ENCODE assay signal across 1 cellular context in the genomic region with DNA sequence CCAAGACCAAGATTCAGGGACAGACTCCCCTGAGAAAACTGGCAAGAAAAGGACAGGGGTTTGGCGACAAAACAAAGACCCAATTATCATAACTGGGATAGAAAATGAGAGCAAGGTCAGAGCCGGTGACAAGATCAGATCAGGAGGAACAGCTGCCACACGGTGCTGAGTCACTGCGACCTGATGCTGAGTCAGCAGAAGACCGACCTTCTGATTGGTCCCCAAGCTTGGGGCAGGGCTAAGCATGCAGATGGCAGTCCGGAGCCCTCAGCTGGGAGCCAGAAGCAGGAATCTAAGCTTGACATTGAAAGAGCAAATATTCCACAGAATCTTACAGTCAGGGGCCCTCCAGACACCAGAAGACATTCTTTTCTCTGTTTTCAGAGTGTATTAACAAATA.
A peak's percentile ranks its signal among the peaks of the same experiment; 100 is the strongest.
TF ChIP-seq lines count a peak whose summit lies in the region.

No MANE protein-coding gene starts in this region.

TF ChIP-seq in K562, 482 proteins besides CTCF, POLR2A, EP300 and RAD21 (continued from another document and continues in another):
- no peak; the same call in 1 of the 2 replicates for TF ChIP-seq PHF8 (IDR thresholded peaks at IDR 0.05; ENCODE audit: borderline replicate concordance, low read length)
- no peak for TF ChIP-seq ZNF263 (CRISPR knock-in tag; IDR thresholded peaks at IDR 0.05; ENCODE audit: borderline replicate concordance)
- TF ChIP-seq TAL1 (IDR thresholded peaks at IDR 0.05), result peak; percentile 46; the same call in 1 of the 2 replicates
- no peak for TF ChIP-seq MIER1 (IDR thresholded peaks at IDR 0.05; ENCODE audit: low read depth)
- no peak for TF ChIP-seq HDAC6 (IDR thresholded peaks at IDR 0.05; ENCODE audit: low read depth, low read length)
- no peak for TF ChIP-seq PHF20 (IDR thresholded peaks at IDR 0.05; ENCODE audit: partially characterized antibody)
- no peak for TF ChIP-seq NFXL1 (CRISPR knock-in tag; IDR thresholded peaks at IDR 0.05)
- TF ChIP-seq CREBBP (IDR thresholded peaks at IDR 0.05; ENCODE audit: low read depth, low read length), result no peak
- TF ChIP-seq PPARD (CRISPR knock-in tag; IDR thresholded peaks at IDR 0.05), result no peak
- TF ChIP-seq SOX6 (IDR thresholded peaks at IDR 0.05), result peak; percentile 56
- TF ChIP-seq MEIS2 (IDR thresholded peaks at IDR 0.05; ENCODE audit: partially characterized antibody), result peak; percentile 48
- TF ChIP-seq SMAD4 (CRISPR knock-in tag; conservative IDR thresholded peaks at IDR 0.05), result 0 out of 2 replicates have a peak, but pooled peaks have one; percentile 23
- TF ChIP-seq, protein P1, sequence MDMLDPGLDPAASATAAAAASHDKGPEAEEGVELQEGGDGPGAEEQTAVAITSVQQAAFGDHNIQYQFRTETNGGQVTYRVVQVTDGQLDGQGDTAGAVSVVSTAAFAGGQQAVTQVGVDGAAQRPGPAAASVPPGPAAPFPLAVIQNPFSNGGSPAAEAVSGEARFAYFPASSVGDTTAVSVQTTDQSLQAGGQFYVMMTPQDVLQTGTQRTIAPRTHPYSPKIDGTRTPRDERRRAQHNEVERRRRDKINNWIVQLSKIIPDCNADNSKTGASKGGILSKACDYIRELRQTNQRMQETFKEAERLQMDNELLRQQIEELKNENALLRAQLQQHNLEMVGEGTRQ (CRISPR knock-in tag; IDR thresholded peaks at IDR 0.05), result no peak
- TF ChIP-seq POLR2AphosphoS2 (IDR thresholded peaks at IDR 0.05; ENCODE audit: low read length), result no peak
- TF ChIP-seq SMARCA4 (IDR thresholded peaks at IDR 0.05), result peak; percentile 86
- peak in 1 of 2 experiments; percentile 55; a peak in 1 of 4 replicates for TF ChIP-seq RCOR1 (IDR thresholded peaks at IDR 0.05; ENCODE audit: borderline replicate concordance in 1 of 2, low read depth in 2 of 2, low read length in 2 of 2)
- TF ChIP-seq ZBTB1 (CRISPR knock-in tag; IDR thresholded peaks at IDR 0.05; ENCODE audit: borderline replicate concordance, low read depth), result no peak
- TF ChIP-seq, protein P2, sequence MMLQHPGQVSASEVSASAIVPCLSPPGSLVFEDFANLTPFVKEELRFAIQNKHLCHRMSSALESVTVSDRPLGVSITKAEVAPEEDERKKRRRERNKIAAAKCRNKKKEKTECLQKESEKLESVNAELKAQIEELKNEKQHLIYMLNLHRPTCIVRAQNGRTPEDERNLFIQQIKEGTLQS (IDR thresholded peaks at IDR 0.05), result peak; percentile 90
- TF ChIP-seq, protein P2 (CRISPR knock-in tag; conservative IDR thresholded peaks at IDR 0.05), result no peak
- TF ChIP-seq MAFK (IDR thresholded peaks at IDR 0.05; ENCODE audit: low read length), result peak; percentile 100
- no peak for TF ChIP-seq SMARCB1 (IDR thresholded peaks at IDR 0.05; ENCODE audit: insufficient read length, low read depth)
- TF ChIP-seq, protein P3, sequence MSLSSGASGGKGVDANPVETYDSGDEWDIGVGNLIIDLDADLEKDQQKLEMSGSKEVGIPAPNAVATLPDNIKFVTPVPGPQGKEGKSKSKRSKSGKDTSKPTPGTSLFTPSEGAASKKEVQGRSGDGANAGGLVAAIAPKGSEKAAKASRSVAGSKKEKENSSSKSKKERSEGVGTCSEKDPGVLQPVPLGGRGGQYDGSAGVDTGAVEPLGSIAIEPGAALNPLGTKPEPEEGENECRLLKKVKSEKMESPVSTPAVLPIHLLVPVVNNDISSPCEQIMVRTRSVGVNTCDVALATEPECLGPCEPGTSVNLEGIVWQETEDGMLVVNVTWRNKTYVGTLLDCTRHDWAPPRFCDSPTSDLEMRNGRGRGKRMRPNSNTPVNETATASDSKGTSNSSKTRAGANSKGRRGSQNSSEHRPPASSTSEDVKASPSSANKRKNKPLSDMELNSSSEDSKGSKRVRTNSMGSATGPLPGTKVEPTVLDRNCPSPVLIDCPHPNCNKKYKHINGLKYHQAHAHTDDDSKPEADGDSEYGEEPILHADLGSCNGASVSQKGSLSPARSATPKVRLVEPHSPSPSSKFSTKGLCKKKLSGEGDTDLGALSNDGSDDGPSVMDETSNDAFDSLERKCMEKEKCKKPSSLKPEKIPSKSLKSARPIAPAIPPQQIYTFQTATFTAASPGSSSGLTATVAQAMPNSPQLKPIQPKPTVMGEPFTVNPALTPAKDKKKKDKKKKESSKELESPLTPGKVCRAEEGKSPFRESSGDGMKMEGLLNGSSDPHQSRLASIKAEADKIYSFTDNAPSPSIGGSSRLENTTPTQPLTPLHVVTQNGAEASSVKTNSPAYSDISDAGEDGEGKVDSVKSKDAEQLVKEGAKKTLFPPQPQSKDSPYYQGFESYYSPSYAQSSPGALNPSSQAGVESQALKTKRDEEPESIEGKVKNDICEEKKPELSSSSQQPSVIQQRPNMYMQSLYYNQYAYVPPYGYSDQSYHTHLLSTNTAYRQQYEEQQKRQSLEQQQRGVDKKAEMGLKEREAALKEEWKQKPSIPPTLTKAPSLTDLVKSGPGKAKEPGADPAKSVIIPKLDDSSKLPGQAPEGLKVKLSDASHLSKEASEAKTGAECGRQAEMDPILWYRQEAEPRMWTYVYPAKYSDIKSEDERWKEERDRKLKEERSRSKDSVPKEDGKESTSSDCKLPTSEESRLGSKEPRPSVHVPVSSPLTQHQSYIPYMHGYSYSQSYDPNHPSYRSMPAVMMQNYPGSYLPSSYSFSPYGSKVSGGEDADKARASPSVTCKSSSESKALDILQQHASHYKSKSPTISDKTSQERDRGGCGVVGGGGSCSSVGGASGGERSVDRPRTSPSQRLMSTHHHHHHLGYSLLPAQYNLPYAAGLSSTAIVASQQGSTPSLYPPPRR (CRISPR knock-in tag; IDR thresholded peaks at IDR 0.05; ENCODE audit: borderline replicate concordance), result no peak
- peak; percentile 100 for TF ChIP-seq C11orf30 (IDR thresholded peaks at IDR 0.05; ENCODE audit: low read depth)
- no peak for TF ChIP-seq ZFPM2 (CRISPR knock-in tag; IDR thresholded peaks at IDR 0.05)
- TF ChIP-seq ZNF347 (CRISPR knock-in tag; IDR thresholded peaks at IDR 0.05; ENCODE audit: low read depth), result no peak
- TF ChIP-seq, protein P4, sequence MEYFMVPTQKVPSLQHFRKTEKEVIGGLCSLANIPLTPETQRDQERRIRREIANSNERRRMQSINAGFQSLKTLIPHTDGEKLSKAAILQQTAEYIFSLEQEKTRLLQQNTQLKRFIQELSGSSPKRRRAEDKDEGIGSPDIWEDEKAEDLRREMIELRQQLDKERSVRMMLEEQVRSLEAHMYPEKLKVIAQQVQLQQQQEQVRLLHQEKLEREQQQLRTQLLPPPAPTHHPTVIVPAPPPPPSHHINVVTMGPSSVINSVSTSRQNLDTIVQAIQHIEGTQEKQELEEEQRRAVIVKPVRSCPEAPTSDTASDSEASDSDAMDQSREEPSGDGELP (CRISPR knock-in tag; IDR thresholded peaks at IDR 0.05; ENCODE audit: borderline replicate concordance), result peak; percentile 99
- TF ChIP-seq, protein P5, sequence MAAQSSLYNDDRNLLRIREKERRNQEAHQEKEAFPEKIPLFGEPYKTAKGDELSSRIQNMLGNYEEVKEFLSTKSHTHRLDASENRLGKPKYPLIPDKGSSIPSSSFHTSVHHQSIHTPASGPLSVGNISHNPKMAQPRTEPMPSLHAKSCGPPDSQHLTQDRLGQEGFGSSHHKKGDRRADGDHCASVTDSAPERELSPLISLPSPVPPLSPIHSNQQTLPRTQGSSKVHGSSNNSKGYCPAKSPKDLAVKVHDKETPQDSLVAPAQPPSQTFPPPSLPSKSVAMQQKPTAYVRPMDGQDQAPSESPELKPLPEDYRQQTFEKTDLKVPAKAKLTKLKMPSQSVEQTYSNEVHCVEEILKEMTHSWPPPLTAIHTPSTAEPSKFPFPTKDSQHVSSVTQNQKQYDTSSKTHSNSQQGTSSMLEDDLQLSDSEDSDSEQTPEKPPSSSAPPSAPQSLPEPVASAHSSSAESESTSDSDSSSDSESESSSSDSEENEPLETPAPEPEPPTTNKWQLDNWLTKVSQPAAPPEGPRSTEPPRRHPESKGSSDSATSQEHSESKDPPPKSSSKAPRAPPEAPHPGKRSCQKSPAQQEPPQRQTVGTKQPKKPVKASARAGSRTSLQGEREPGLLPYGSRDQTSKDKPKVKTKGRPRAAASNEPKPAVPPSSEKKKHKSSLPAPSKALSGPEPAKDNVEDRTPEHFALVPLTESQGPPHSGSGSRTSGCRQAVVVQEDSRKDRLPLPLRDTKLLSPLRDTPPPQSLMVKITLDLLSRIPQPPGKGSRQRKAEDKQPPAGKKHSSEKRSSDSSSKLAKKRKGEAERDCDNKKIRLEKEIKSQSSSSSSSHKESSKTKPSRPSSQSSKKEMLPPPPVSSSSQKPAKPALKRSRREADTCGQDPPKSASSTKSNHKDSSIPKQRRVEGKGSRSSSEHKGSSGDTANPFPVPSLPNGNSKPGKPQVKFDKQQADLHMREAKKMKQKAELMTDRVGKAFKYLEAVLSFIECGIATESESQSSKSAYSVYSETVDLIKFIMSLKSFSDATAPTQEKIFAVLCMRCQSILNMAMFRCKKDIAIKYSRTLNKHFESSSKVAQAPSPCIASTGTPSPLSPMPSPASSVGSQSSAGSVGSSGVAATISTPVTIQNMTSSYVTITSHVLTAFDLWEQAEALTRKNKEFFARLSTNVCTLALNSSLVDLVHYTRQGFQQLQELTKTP (IDR thresholded peaks at IDR 0.05; ENCODE audit: low read depth in 1 of 2, partially characterized antibody in 2 of 2), result no peak
- TF ChIP-seq, protein P6, sequence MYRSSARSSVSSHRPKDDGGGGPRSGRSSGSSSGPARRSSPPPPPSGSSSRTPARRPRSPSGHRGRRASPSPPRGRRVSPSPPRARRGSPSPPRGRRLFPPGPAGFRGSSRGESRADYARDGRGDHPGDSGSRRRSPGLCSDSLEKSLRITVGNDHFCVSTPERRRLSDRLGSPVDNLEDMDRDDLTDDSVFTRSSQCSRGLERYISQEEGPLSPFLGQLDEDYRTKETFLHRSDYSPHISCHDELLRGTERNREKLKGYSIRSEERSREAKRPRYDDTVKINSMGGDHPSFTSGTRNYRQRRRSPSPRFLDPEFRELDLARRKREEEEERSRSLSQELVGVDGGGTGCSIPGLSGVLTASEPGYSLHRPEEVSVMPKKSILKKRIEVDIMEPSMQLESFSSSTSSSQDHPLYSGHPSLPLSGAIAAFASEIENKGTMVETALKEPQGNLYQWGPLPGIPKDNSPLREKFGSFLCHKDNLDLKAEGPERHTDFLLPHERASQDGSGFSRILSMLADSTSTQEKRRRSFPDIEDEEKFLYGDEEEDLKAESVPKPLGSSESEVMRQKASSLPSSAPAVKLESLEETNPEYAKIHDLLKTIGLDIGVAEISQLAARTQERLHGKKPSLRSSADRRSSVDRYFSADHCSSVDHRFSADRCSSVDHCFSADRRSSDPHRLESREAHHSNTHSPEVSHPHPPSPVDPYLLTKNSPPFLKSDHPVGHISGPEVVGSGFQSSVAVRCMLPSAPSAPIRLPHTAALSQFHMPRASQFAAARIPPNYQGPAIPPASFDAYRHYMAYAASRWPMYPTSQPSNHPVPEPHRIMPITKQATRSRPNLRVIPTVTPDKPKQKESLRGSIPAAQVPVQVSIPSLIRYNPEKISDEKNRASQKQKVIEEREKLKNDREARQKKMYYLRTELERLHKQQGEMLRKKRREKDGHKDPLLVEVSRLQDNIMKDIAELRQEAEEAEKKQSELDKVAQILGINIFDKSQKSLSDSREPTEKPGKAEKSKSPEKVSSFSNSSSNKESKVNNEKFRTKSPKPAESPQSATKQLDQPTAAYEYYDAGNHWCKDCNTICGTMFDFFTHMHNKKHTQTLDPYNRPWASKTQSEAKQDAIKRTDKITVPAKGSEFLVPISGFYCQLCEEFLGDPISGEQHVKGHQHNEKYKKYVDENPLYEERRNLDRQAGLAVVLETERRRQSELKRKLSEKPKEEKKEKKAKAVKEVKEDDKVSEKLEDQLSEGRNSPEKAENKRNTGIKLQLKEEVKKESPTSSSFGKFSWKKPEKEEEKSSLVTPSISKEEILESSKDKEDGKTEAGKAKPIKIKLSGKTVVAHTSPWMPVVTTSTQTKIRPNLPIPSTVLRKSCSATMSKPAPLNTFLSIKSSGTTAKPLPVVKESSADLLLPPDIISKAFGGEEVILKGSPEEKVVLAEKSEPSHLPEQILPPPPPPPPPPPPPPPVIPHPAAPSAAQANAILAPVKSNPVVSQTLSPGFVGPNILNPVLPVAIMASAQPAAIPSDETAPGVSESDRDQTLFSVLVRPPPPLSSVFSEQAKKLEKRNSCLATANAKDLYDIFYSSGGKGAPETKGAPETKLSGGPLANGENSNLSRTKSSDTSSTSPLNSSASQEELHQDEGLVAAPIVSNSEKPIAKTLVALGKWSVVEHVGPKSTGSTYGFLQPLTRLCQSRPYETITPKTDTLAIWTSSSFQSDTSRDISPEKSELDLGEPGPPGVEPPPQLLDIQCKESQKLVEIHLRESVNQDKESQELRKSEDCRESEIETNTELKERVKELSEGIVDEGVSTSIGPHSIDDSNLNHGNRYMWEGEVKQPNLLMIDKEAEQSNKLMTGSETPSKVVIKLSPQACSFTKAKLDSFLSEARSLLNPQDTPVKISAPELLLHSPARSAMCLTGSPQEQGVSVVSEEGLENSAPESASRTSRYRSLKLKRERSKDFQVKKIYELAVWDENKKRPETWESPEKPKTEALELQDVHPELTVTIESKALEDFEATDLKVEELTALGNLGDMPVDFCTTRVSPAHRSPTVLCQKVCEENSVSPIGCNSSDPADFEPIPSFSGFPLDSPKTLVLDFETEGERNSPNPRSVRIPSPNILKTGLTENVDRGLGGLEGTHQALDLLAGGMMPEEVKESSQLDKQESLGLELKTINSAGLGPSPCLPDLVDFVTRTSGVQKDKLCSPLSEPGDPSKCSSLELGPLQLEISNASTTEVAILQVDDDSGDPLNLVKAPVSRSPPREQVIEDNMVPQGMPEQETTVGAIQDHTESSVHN (IDR thresholded peaks at IDR 0.05; ENCODE audit: borderline replicate concordance in 1 of 2, low read depth in 1 of 2), result peak in 1 of 2 experiments; percentile 96; a peak in 2 of 4 replicates
- no peak for TF ChIP-seq HLTF (IDR thresholded peaks at IDR 0.05)
- TF ChIP-seq, protein P7, sequence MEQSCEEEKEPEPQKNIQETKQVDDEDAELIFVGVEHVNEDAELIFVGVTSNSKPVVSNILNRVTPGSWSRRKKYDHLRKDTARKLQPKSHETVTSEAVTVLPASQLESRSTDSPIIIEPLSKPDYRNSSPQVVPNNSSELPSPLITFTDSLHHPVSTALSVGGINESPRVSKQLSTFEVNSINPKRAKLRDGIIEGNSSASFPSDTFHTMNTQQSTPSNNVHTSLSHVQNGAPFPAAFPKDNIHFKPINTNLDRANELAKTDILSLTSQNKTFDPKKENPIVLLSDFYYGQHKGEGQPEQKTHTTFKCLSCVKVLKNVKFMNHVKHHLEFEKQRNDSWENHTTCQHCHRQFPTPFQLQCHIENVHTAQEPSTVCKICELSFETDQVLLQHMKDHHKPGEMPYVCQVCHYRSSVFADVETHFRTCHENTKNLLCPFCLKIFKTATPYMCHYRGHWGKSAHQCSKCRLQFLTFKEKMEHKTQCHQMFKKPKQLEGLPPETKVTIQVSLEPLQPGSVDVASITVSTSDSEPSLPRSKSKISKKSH (CRISPR knock-in tag; IDR thresholded peaks at IDR 0.05), result no peak
- no peak for TF ChIP-seq ZKSCAN8 (CRISPR knock-in tag; IDR thresholded peaks at IDR 0.05)
- TF ChIP-seq, protein P8, sequence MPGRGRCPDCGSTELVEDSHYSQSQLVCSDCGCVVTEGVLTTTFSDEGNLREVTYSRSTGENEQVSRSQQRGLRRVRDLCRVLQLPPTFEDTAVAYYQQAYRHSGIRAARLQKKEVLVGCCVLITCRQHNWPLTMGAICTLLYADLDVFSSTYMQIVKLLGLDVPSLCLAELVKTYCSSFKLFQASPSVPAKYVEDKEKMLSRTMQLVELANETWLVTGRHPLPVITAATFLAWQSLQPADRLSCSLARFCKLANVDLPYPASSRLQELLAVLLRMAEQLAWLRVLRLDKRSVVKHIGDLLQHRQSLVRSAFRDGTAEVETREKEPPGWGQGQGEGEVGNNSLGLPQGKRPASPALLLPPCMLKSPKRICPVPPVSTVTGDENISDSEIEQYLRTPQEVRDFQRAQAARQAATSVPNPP (IDR thresholded peaks at IDR 0.05; ENCODE audit: borderline replicate concordance, insufficient read depth, insufficient read length), result no peak
- TF ChIP-seq POLR2AphosphoS5 (IDR thresholded peaks at IDR 0.05; ENCODE audit: control insufficient read depth, insufficient read depth, low read depth, low read length), result no peak
- TF ChIP-seq ZNF121 (CRISPR knock-in tag; conservative IDR thresholded peaks at IDR 0.05), result no peak
